In the genomic region with DNA sequence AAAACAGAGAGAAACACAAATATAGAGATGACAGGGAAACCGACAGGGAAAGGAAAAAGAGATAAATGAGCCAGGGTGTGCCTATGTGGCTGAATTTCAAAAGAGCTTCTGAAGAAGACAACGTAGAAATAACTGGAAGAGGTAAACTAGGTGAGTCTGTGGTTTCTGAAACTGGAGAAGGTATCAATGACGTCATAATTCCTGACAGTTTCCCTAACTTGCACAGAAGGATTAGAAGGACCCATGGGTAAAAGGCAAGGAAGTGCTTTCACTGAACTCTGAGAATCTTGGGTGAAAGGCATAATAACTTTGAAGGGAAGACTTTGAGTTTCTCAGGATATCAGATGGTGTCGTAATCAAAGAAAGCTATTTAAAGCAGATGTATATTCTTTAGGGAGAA, we compare ENCODE assay signal across 28 cellular contexts.
DNase-seq lines count a peak whose midpoint lies in the region; ATAC-seq, FAIRE-seq and TF ChIP-seq lines count a peak whose summit lies in the region.
"Had no signal": no experiment of that assay in that cellular context is flagged by ENCODE, and none has a peak within 500 bp of the region (broad histone marks: within the 10 kb centered on the region; RNA-seq: fewer than 3 reads in every experiment).

No MANE protein-coding gene starts in this region.

- no peaks in the 10 kb centered on the region for H3K27me3 ChIP-seq in GM12878 (replicated peaks in 1 of 2; ENCODE audit: control insufficient read depth in 2 of 2, insufficient read depth in 2 of 2, low read length in 1 of 2)
- no peaks in the 10 kb centered on the region for H3K27me3 ChIP-seq in foreskin keratinocyte

- RAD21 ChIA-PET in GM12878 (lab: Charles Lee; ENCODE audit: unreplicated experiment), result no interaction called here

- no peaks in the 10 kb centered on the region for H3K36me3 ChIP-seq in GM12878 (ENCODE audit: control insufficient read depth in 2 of 2, insufficient read depth in 2 of 2, low read length in 1 of 2)

- in situ Hi-C loops in GM12878 (cut with MboI), result no loop called here

- H3K27ac ChIP-seq in GM12878 (ENCODE audit: control insufficient read depth, insufficient read depth) (no peak overlapping the region), foreskin keratinocyte (no peak overlapping the region)
- H3K27ac ChIP-seq: PC-9, RWPE1 had no signal

- no peaks in the 10 kb centered on the region for H3K4me1 ChIP-seq in GM12878 (ENCODE audit: control insufficient read depth, insufficient read depth, low read length)
- peaks cover 3% of the 10 kb centered on the region for H3K4me1 ChIP-seq in foreskin keratinocyte

- H3K4me2 ChIP-seq in GM12878 (ENCODE audit: control insufficient read depth, insufficient read depth), result no peak overlapping the region
- H3K4me2 ChIP-seq: PC-9 had no signal

- no peak overlapping the region for H3K4me3 ChIP-seq in GM12878
- H3K4me3 ChIP-seq: PC-9 had no signal

- H4K20me1 ChIP-seq in GM12878 (ENCODE audit: control insufficient read depth, insufficient read depth), result no peaks in the 10 kb centered on the region

- intact Hi-C loops in GM12878 (cut with micrococcal nuclease; ENCODE audit: unreplicated experiment) (no loop called here), Calu3 (cut with micrococcal nuclease; ENCODE audit: unreplicated experiment) (no loop called here)

- 20% methylated on average over 4 of the region's 4 CpGs for WGBS in GM12878 (ENCODE audit: insufficient coverage, insufficient replicate concordance, low lambda C conversion rate, missing lambda C conversion rate)

- no peak for TF ChIP-seq POLR2A in GM12878 (IDR thresholded peaks at IDR 0.05; ENCODE audit: low read depth, low read length)

- H3K27me3 Mint-ChIP-seq in Calu3 (ENCODE audit: unreplicated experiment), result no peaks in the 10 kb centered on the region
- H3K27me3 Mint-ChIP-seq: T-cell had no signal

- no peaks in the 10 kb centered on the region for H3K9me3 Mint-ChIP-seq in Calu3 (ENCODE audit: low read depth, unreplicated experiment)

- H3K4me1 Mint-ChIP-seq in Calu3 (ENCODE audit: low read depth, unreplicated experiment), result no peaks in the 10 kb centered on the region
- H3K4me1 Mint-ChIP-seq: T-cell had no signal

- no peak for TF ChIP-seq EP300 in GM12878 (IDR thresholded peaks at IDR 0.05; ENCODE audit: borderline replicate concordance in 1 of 2, control insufficient read depth in 1 of 2, low read depth in 2 of 2, low read length in 2 of 2)

- no peak overlapping the region for H3K4me3 Mint-ChIP-seq in Calu3 (ENCODE audit: low read depth, unreplicated experiment)
- H3K4me3 Mint-ChIP-seq: CD8-positive, alpha-beta T cell; T-cell had no signal

- ATAC-seq in GM12878, result no peak
- ATAC-seq in foreskin keratinocyte, result no peak
- ATAC-seq: CD8-positive, alpha-beta T cell; SK-N-SH treated with all-trans-retinoic acid at 6 μM for 48 hours; T-cell had no signal

- no peak overlapping the region for H2AFZ ChIP-seq in GM12878 (ENCODE audit: control insufficient read depth, low read depth, low read length)
- H2AFZ ChIP-seq: PC-9 had no signal

- no peaks in the 10 kb centered on the region for H3K9me3 ChIP-seq in GM12878 (replicated peaks; ENCODE audit: control insufficient read depth, insufficient read depth, low read length)

- H3K27ac Mint-ChIP-seq in Calu3 (ENCODE audit: unreplicated experiment), result no peak overlapping the region
- H3K27ac Mint-ChIP-seq: CD8-positive, alpha-beta T cell; T-cell had no signal

- TF ChIP-seq RAD21 in GM12878 (IDR thresholded peaks at IDR 0.05; ENCODE audit: insufficient read depth, low read depth, low read length), result no peak

- H3K9ac ChIP-seq in GM12878 (ENCODE audit: control insufficient read depth, insufficient read depth, low read length), result no peak overlapping the region

- POLR2A ChIA-PET in GM12878 (lab: Charles Lee), result no interaction called here

- no peak for FAIRE-seq in GM12878 (lab: Jason Lieb, UNC)
- FAIRE-seq: GM19239, H1 had no signal

- H3K36me3 Mint-ChIP-seq in Calu3 (ENCODE audit: insufficient read depth, unreplicated experiment), result no peaks in the 10 kb centered on the region
- H3K36me3 Mint-ChIP-seq: CD8-positive, alpha-beta T cell; T-cell had no signal

- H3K79me2 ChIP-seq in GM12878 (ENCODE audit: control insufficient read depth, insufficient read depth, low read length), result no peaks in the 10 kb centered on the region

- DNase-seq in NCI-H2029 (lab: John Stamatoyannopoulos, UW) (peak; percentile 1), NCI-H2029 treated with DMSO at 0.1 percent for 48 hours (lab: John Stamatoyannopoulos, UW) (no peak), M059J (ENCODE audit: low read depth) (peak; percentile 4), GM12878 (ENCODE audit: low read depth, low spot score) (no peak), foreskin keratinocyte (peak; percentile 10 to 26), globus pallidus (ENCODE audit: low spot score) (no peak), retina (no peak), Calu3 (no peak)
- DNase-seq: 8988T; AML-193; C1 segment of cervical spinal cord; CD8-positive, alpha-beta T cell; EL; GF-D8; Kasumi-1; MM.1S; NCI-H1048; NCI-H1417 treated with DMSO at 0.1 percent for 48 hours; NCI-H187; NCI-H446 treated with DMSO at 0.1 percent for 48 hours; NCI-H526 treated with DMSO at 0.1 percent for 48 hours; PC-9; SIG-M5; T-cell had no signal

- BruUV-seq in GM12878 (replicated peaks; lab: Mats Ljungman, UMichigan) (no TSS peak), Calu3 (replicated peaks; lab: Mats Ljungman, UMichigan) (no TSS peak)

- TF ChIP-seq CTCF in GM12878 (IDR thresholded peaks at IDR 0.05 in 2 of 3, conservative IDR thresholded peaks at IDR 0.05 in 1 of 3; ENCODE audit: control insufficient read depth in 2 of 3, extremely low read depth in 1 of 3, insufficient read depth in 1 of 3, low read depth in 3 of 3, low read length in 3 of 3), result no peak
- no peak for TF ChIP-seq CTCF in foreskin keratinocyte (conservative IDR thresholded peaks at IDR 0.05)
- TF ChIP-seq CTCF in Calu3 (IDR thresholded peaks at IDR 0.05; ENCODE audit: unreplicated experiment), result no peak

- SMC1A ChIA-PET in GM12878 (lab: Charles Lee; ENCODE audit: uncharacterized antibody, unreplicated experiment), result interaction anchor here (1.0 to 1.4 kb wide), 2 partner anchors 10 to 60 kb away, joined by 3 to 6 read pairs; no protein-coding TSS in a partner anchor

- CTCF ChIA-PET in GM12878 (lab: Yijun Ruan, JAX), result interaction anchor here (1.5 to 1.6 kb wide), 2 partner anchors 10 to 15 kb away, joined by 3 to 5 read pairs; no protein-coding TSS in a partner anchor
- CTCF ChIA-PET in Calu3 (lab: Charles Lee), result interaction anchor here (0.6 kb wide), 1 partner anchor 1711 kb away, joined by 3 read pairs; no protein-coding TSS in a partner anchor

TF ChIP-seq in GM12878, 131 proteins besides CTCF, POLR2A, EP300 and RAD21:
- TF ChIP-seq FOXK2 (IDR thresholded peaks at IDR 0.05) (no peak), ATF7 (IDR thresholded peaks at IDR 0.05; ENCODE audit: low read depth) (peak; percentile 81)

Comparison
In these comparisons a context has a peak if more than half of its experiments do, and no peak if none do; other contexts are left out.
1. DNase-seq: peak in NCI-H2029 (single experiment), M059J (single experiment) and foreskin keratinocyte (2 of 2); none in NCI-H2029 treated with DMSO at 0.1 percent for 48 hours (single experiment), GM12878 (single experiment), globus pallidus (single experiment), retina (single experiment) and Calu3 (single experiment).